ENCODE assay signal across 10 cellular contexts in the genomic region with DNA sequence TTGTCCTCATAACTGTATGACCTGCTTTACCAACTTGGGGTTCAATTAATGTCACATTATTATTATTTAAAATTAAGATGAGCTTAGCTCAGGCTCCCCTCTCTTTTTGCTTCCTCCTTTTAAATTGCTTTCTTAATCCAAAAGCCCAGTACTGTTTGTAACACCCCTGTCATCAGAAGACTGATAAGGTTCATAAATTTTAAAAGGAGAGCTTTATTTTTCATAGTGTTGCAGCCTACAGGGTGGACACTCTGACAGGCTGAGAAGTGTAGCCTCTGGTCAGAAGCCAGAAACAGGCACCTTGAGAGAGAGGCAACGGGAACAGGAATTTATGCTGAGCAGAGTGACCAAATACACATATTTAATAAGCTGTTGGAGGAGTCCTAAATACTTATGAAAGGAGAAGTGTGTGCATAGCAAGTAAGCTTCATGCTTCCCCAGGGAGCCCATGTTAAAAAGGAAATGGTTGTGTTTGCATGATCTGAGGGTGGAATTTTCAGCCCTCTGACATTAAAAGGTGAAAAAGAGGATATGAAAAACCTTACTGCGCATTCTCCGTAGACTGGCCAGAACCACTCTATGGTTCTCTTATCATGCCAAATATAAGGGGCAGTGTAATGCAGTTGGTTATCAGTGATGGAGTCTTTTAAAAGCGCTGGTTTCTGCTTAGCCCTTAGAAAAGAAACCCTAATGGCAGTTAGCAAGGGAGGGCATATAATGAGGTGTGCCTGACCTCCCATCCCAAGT. TPM values are rescaled to one million over a fixed set of nuclear protein-coding genes. Genes with fewer than 3 reads are reported as not detected.
DNase-seq lines count a peak whose midpoint lies in the region; ATAC-seq and TF ChIP-seq lines count a peak whose summit lies in the region.
"Had no signal": no experiment of that assay in that cellular context is flagged by ENCODE, and none has a peak within 500 bp of the region (broad histone marks: within the 10 kb centered on the region; RNA-seq: fewer than 3 reads in every experiment).

No MANE protein-coding gene starts in this region.

- DNase-seq in CD14-positive monocyte (ENCODE audit: low spot score) (no peak), RPMI8226 (peak; percentile 39), NCI-H2107 (lab: John Stamatoyannopoulos, UW) (no peak), hypothalamus (lab: John Stamatoyannopoulos, UW) (no peak), NCI-H187 (lab: John Stamatoyannopoulos, UW) (no peak), HK-2 (ENCODE audit: unreplicated experiment) (no peak)
- DNase-seq: AML-193; stimulated activated CD4-positive, alpha-beta T cell treated with anti-CD3 and anti-CD28 coated beads, Interleukin-1b, Interleukin-23, amount 100 ng/mL, for 48 hours had no signal

- peaks cover 0 to 6% (median 0%) of the 10 kb centered on the region in 7 donors for H3K9me3 Mint-ChIP-seq in CD14-positive monocyte

- H3K27me3 Mint-ChIP-seq in CD14-positive monocyte (ENCODE audit: low read depth in 3 of 3) = no peaks in the 10 kb centered on the region

- no peak for TF ChIP-seq CTCF in CD14-positive monocyte (IDR thresholded peaks at IDR 0.05)

- intact Hi-C loops in CD14-positive monocyte (cut with micrococcal nuclease) = no loop called here

- peak overlapping the region; percentile 72 to 90 (median 84) for H3K27ac Mint-ChIP-seq in CD14-positive monocyte

- peak; percentile 86 for ATAC-seq in GM19395 (IDR thresholded peaks at IDR 0.05; ENCODE audit: unreplicated experiment)
- ATAC-seq in HG03060 (IDR thresholded peaks at IDR 0.05; ENCODE audit: low read depth, unreplicated experiment) = peak; percentile 75

- H3K4me1 Mint-ChIP-seq in CD14-positive monocyte = peaks cover 19% of the 10 kb centered on the region

- H3K36me3 Mint-ChIP-seq in CD14-positive monocyte = no peaks in the 10 kb centered on the region

- H3K4me3 Mint-ChIP-seq in CD14-positive monocyte = no peak overlapping the region

RNA-seq across cellular contexts. Expression of a gene that starts 30.5 kb away (rescaled TPM):
- 1 to 10 TPM; 2.3 to 4.3 TPM for polyA plus RNA-seq in CD14-positive monocyte
